In the genomic region with DNA sequence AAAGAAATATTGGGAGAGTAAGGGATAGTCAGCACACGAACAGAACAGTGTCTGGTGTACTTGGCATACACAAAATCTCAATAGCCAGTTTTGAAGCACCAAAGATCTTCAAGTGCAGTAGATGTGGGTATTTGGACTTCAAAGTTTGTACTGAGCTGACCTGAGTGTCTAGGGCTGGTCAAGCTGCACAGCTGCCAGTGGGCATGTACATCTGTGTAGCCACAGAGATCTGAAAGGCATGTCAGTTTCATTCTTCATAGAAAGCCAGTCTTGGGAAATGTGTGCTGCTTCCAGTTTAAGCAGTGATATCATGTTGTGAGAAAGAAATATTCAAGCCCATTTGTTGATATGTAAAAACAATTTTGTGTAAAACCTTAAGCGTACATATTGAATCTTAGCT, we compare ENCODE assay signal across 9 cellular contexts.
"Had no signal": no experiment of that assay in that cellular context is flagged by ENCODE, and none has a peak within 500 bp of the region (broad histone marks: within the 10 kb centered on the region; RNA-seq: fewer than 3 reads in every experiment).

No MANE protein-coding gene starts in this region.

- H2AFZ ChIP-seq: GM23248 had no signal

- H3K9me3 ChIP-seq: HAP-1 had no signal

- H3K9ac ChIP-seq: GM23248 had no signal

- H3K4me3 ChIP-seq: GM23248, HAP-1 had no signal

- H3K27ac ChIP-seq: GM23248, HL-60 had no signal

- ATAC-seq: HCT116, HepG2 had no signal

- H3K36me3 ChIP-seq: HAP-1 had no signal

- DNase-seq: GM23248, GOT3, H7, HFFc6, KG1 had no signal

- H3K4me1 ChIP-seq: HAP-1 had no signal
